11 cellular contexts compared by ENCODE assay signal in genomic region chrX:102154218-102154860, GRCh38. TPM values are rescaled to one million over a fixed set of nuclear protein-coding genes. Genes with fewer than 3 reads are reported as not detected.
DNase-seq lines count a peak whose midpoint lies in the region; ATAC-seq lines count a peak whose summit lies in the region.
"Had no signal": no experiment of that assay in that cellular context is flagged by ENCODE, and none has a peak within 500 bp of the region (broad histone marks: within the 10 kb centered on the region; RNA-seq: fewer than 3 reads in every experiment).

No MANE protein-coding gene starts in this region.

- peak; percentile 17 for DNase-seq in NCI-H146 (lab: John Stamatoyannopoulos, UW)
- no peak for DNase-seq in NCI-H146 treated with DMSO at 0.1 percent for 48 hours (lab: John Stamatoyannopoulos, UW; ENCODE audit: unreplicated experiment)
- peak; percentile 6 for DNase-seq in NCI-H524 treated with DMSO at 0.1 percent for 48 hours (lab: John Stamatoyannopoulos, UW)
- peak in 1 of 3 donors; percentile 1 for DNase-seq in effector memory CD4-positive, alpha-beta T cell
- peak in 1 of 2 donors; percentile 43 for DNase-seq in stimulated activated effector memory CD8-positive, alpha-beta T cell treated with anti-CD3 and anti-CD28 coated beads, Interleukin-12 subunit alpha, Interleukin-12 subunit beta, amount 100 ng/mL, for 72 hours (ENCODE audit: low spot score in 2 of 2)
- DNase-seq in posterior vena cava (ENCODE audit: low spot score) = no peak

- no peaks in the 10 kb centered on the region for H3K36me3 ChIP-seq in effector memory CD4-positive, alpha-beta T cell (ENCODE audit: control insufficient read depth, insufficient read depth, low read length)
- H3K36me3 ChIP-seq: adrenal gland had no signal

- H3K4me1 ChIP-seq in effector memory CD4-positive, alpha-beta T cell (ENCODE audit: control insufficient read depth, insufficient read depth, low read length, poor library complexity, severe bottlenecking) = no peaks in the 10 kb centered on the region
- H3K4me1 ChIP-seq: adrenal gland had no signal

- ATAC-seq in stimulated activated effector memory CD8-positive, alpha-beta T cell treated with anti-CD3 and anti-CD28 coated beads, Interleukin-12 subunit alpha, Interleukin-12 subunit beta, amount 100 ng/mL, for 72 hours = no peak
- no peak for ATAC-seq in GM21526 (IDR thresholded peaks at IDR 0.05; ENCODE audit: low FRiP score, unreplicated experiment)
- no peak for ATAC-seq in GM18870 (IDR thresholded peaks at IDR 0.05; ENCODE audit: unreplicated experiment)

- peaks cover 5% of the 10 kb centered on the region for H3K36me3 Mint-ChIP-seq in stimulated activated effector memory CD8-positive, alpha-beta T cell treated with anti-CD3 and anti-CD28 coated beads, Interleukin-12 subunit alpha, Interleukin-12 subunit beta, amount 100 ng/mL, for 72 hours

- no peaks in the 10 kb centered on the region for H3K9me3 Mint-ChIP-seq in stimulated activated effector memory CD8-positive, alpha-beta T cell treated with anti-CD3 and anti-CD28 coated beads, Interleukin-12 subunit alpha, Interleukin-12 subunit beta, amount 100 ng/mL, for 72 hours

- H3K4me1 Mint-ChIP-seq in stimulated activated effector memory CD8-positive, alpha-beta T cell treated with anti-CD3 and anti-CD28 coated beads, Interleukin-12 subunit alpha, Interleukin-12 subunit beta, amount 100 ng/mL, for 72 hours = peaks cover 23% of the 10 kb centered on the region

- H3K27ac Mint-ChIP-seq in stimulated activated effector memory CD8-positive, alpha-beta T cell treated with anti-CD3 and anti-CD28 coated beads, Interleukin-12 subunit alpha, Interleukin-12 subunit beta, amount 100 ng/mL, for 72 hours = peak overlapping the region; percentile 95

- no peaks in the 10 kb centered on the region for H3K27me3 ChIP-seq in effector memory CD4-positive, alpha-beta T cell (replicated peaks; ENCODE audit: control insufficient read depth, insufficient read depth, low read length, poor library complexity, severe bottlenecking)

- H3K4me3 Mint-ChIP-seq in stimulated activated effector memory CD8-positive, alpha-beta T cell treated with anti-CD3 and anti-CD28 coated beads, Interleukin-12 subunit alpha, Interleukin-12 subunit beta, amount 100 ng/mL, for 72 hours = peak overlapping the region; percentile 96

- intact Hi-C loops in posterior vena cava (cut with DNase I) = no loop called here

- H3K4me3 ChIP-seq in effector memory CD4-positive, alpha-beta T cell (ENCODE audit: insufficient read depth, low read depth, low read length, poor library complexity, severe bottlenecking) = peak overlapping the region; percentile 62

- H3K27ac ChIP-seq in effector memory CD4-positive, alpha-beta T cell (ENCODE audit: insufficient read depth, low read length, poor library complexity, severe bottlenecking) = peak overlapping the region; percentile 71

- no peaks in the 10 kb centered on the region for H3K9me3 ChIP-seq in effector memory CD4-positive, alpha-beta T cell (ENCODE audit: control insufficient read depth, low read length)
- H3K9me3 ChIP-seq: adrenal gland had no signal

RNA-seq across cellular contexts. Expression of gene BEX5, which starts 1.4 kb away (rescaled TPM):
- total RNA-seq in posterior vena cava = 1 to 10 TPM; 3.0 TPM
- total RNA-seq: HT1080, myocyte had no signal

RNA-seq across cellular contexts. Expression of gene TCEAL6, which starts 12.1 kb away (rescaled TPM):
- total RNA-seq in posterior vena cava = not detected
- total RNA-seq: HT1080, myocyte had no signal

RNA-seq across cellular contexts. Expression of gene TCEAL2, which starts 28.9 kb away (rescaled TPM):
- 10 to 100 TPM in 1 of 2 donors, 1 to 10 TPM in 1; 8.7 to 10.1 TPM for total RNA-seq in posterior vena cava
- total RNA-seq: myocyte had no signal

Comparison
In these comparisons a context has a peak if more than half of its experiments do, and no peak if none do; other contexts are left out.
1. DNase-seq: peak in NCI-H146 (single experiment) and NCI-H524 treated with DMSO at 0.1 percent for 48 hours (single experiment); none in NCI-H146 treated with DMSO at 0.1 percent for 48 hours (single experiment) and posterior vena cava (single experiment).